In genomic region chr9:114039484-114039883, GRCh38 we compare ENCODE assay signal across 28 cellular contexts. TPM values are rescaled to one million over a fixed set of nuclear protein-coding genes. Genes with fewer than 3 reads are reported as not detected.
A peak's percentile ranks its signal among the peaks of the same experiment; 100 is the strongest.
DNase-seq lines count a peak whose midpoint lies in the region; ATAC-seq and TF ChIP-seq lines count a peak whose summit lies in the region.
"Had no signal": no experiment of that assay in that cellular context is flagged by ENCODE, and none has a peak within 500 bp of the region (broad histone marks: within the 10 kb centered on the region; RNA-seq: fewer than 3 reads in every experiment).

No MANE protein-coding gene starts in this region.

- no peak overlapping the region for H3K27ac ChIP-seq in sigmoid colon
- H3K27ac ChIP-seq: 22Rv1, BLaER1, HL-60 had no signal

- no peaks in the 10 kb centered on the region for H3K36me3 Mint-ChIP-seq in activated CD4-positive, alpha-beta T cell treated with anti-CD3 and anti-CD28 coated beads, Interleukin-2, amount 10 ng/mL, durations not matched to agents 24 days and 14 days (ENCODE audit: low read depth)
- no peaks in the 10 kb centered on the region for H3K36me3 Mint-ChIP-seq in activated CD8-positive, alpha-beta memory T cell treated with anti-CD3 and anti-CD28 coated beads, Interleukin-2, amount 10 ng/mL, durations not matched to agents 7 days and 5 days

- no peak for ATAC-seq in activated CD8-positive, alpha-beta memory T cell treated with anti-CD3 and anti-CD28 coated beads, Interleukin-2, amount 10 ng/mL, durations not matched to agents 7 days and 5 days
- ATAC-seq in left lobe of liver (no peak), HG03159 (IDR thresholded peaks at IDR 0.05; ENCODE audit: unreplicated experiment) (no peak), GM19328 (IDR thresholded peaks at IDR 0.05; ENCODE audit: unreplicated experiment) (no peak)
- ATAC-seq: GM23338, Panc1 had no signal

- 79 to 89% methylated on average over 5 of the region's 5 CpGs for WGBS in sigmoid colon, 2 donors

- H3K4me1 ChIP-seq in sigmoid colon = no peaks in the 10 kb centered on the region

- no peaks in the 10 kb centered on the region for H3K27me3 ChIP-seq in sigmoid colon
- H3K27me3 ChIP-seq: BLaER1 had no signal

- peaks cover 2% of the 10 kb centered on the region for H3K9me3 Mint-ChIP-seq in activated CD4-positive, alpha-beta T cell treated with anti-CD3 and anti-CD28 coated beads, Interleukin-2, amount 10 ng/mL, durations not matched to agents 24 days and 14 days
- no peaks in the 10 kb centered on the region for H3K9me3 Mint-ChIP-seq in activated CD8-positive, alpha-beta memory T cell treated with anti-CD3 and anti-CD28 coated beads, Interleukin-2, amount 10 ng/mL, durations not matched to agents 7 days and 5 days (ENCODE audit: low read depth)
- H3K9me3 Mint-ChIP-seq: CD4-positive, alpha-beta T cell; GM23338 had no signal

- TF ChIP-seq EP300 in sigmoid colon (IDR thresholded peaks at IDR 0.05) = no peak

- peaks cover 4% of the 10 kb centered on the region for H3K27me3 Mint-ChIP-seq in activated CD4-positive, alpha-beta T cell treated with anti-CD3 and anti-CD28 coated beads, Interleukin-2, amount 10 ng/mL, durations not matched to agents 24 days and 14 days
- H3K27me3 Mint-ChIP-seq in activated CD8-positive, alpha-beta memory T cell treated with anti-CD3 and anti-CD28 coated beads, Interleukin-2, amount 10 ng/mL, durations not matched to agents 7 days and 5 days = peaks cover 1% of the 10 kb centered on the region
- H3K27me3 Mint-ChIP-seq: CD4-positive, alpha-beta T cell had no signal

- peak; percentile 20 for DNase-seq in activated CD4-positive, alpha-beta T cell treated with anti-CD3 and anti-CD28 coated beads, Interleukin-2, amount 10 ng/mL, durations not matched to agents 24 days and 14 days
- DNase-seq in activated CD4-positive, alpha-beta T cell treated with anti-CD3 and anti-CD28 coated beads for 48 hours = no peak
- peak; percentile 4 for DNase-seq in activated CD8-positive, alpha-beta memory T cell treated with anti-CD3 and anti-CD28 coated beads, Interleukin-2, amount 10 ng/mL, durations not matched to agents 7 days and 5 days
- DNase-seq in left lobe of liver (ENCODE audit: low spot score) (peak; percentile 2), sigmoid colon (peak; percentile 32)
- no peak for DNase-seq in stimulated activated CD8-positive, alpha-beta memory T cell treated with anti-CD3 and anti-CD28 coated beads, Interleukin-4, amount 100 ng/mL, for 48 hours
- DNase-seq: ACHN; CD4-positive, alpha-beta T cell; COR-L47; DMS79; KG1; NCI-H1092 treated with DMSO at 0.1 percent for 48 hours; NCI-H146; NCI-H2029; NCI-H2171; NCI-H345; NCI-H524; NCI-H774; NK-92 treated with Interleukin-12 subunit alpha and Interleukin-12 subunit beta, amount 100 ng/mL, for 24 hours; SIG-M5 had no signal

- no peaks in the 10 kb centered on the region for H3K4me1 Mint-ChIP-seq in activated CD4-positive, alpha-beta T cell treated with anti-CD3 and anti-CD28 coated beads, Interleukin-2, amount 10 ng/mL, durations not matched to agents 24 days and 14 days
- no peaks in the 10 kb centered on the region for H3K4me1 Mint-ChIP-seq in activated CD8-positive, alpha-beta memory T cell treated with anti-CD3 and anti-CD28 coated beads, Interleukin-2, amount 10 ng/mL, durations not matched to agents 7 days and 5 days

- no peak overlapping the region for H3K4me3 Mint-ChIP-seq in activated CD4-positive, alpha-beta T cell treated with anti-CD3 and anti-CD28 coated beads, Interleukin-2, amount 10 ng/mL, durations not matched to agents 24 days and 14 days
- H3K4me3 Mint-ChIP-seq in activated CD8-positive, alpha-beta memory T cell treated with anti-CD3 and anti-CD28 coated beads, Interleukin-2, amount 10 ng/mL, durations not matched to agents 7 days and 5 days = no peak overlapping the region
- H3K4me3 Mint-ChIP-seq: CD4-positive, alpha-beta T cell; GM23338 had no signal

- H3K27ac Mint-ChIP-seq in activated CD4-positive, alpha-beta T cell treated with anti-CD3 and anti-CD28 coated beads, Interleukin-2, amount 10 ng/mL, durations not matched to agents 24 days and 14 days = no peak overlapping the region
- H3K27ac Mint-ChIP-seq in activated CD8-positive, alpha-beta memory T cell treated with anti-CD3 and anti-CD28 coated beads, Interleukin-2, amount 10 ng/mL, durations not matched to agents 7 days and 5 days = no peak overlapping the region
- H3K27ac Mint-ChIP-seq: CD4-positive, alpha-beta T cell; GM23338 had no signal

- H3K4me3 ChIP-seq in sigmoid colon = no peak overlapping the region
- H3K4me3 ChIP-seq: BLaER1, GM23338, HAP-1 had no signal

- H3K9me3 ChIP-seq in sigmoid colon = peaks cover 0 to 6% (median 0%) of the 10 kb centered on the region in 4 donors
- H3K9me3 ChIP-seq: HAP-1 had no signal

- no peak for TF ChIP-seq CTCF in sigmoid colon (IDR thresholded peaks at IDR 0.05)

- no peak for TF ChIP-seq POLR2A in sigmoid colon (IDR thresholded peaks at IDR 0.05)

- CTCF ChIA-PET in activated CD8-positive, alpha-beta memory T cell treated with anti-CD3 and anti-CD28 coated beads, Interleukin-2, amount 10 ng/mL, durations not matched to agents 7 days and 5 days (lab: Charles Lee) = interaction anchor here (0.6 kb wide), 1 partner anchor 46 kb away, joined by 3 read pairs; no protein-coding TSS in a partner anchor

- intact Hi-C loops in activated CD4-positive, alpha-beta T cell treated with anti-CD3 and anti-CD28 coated beads, Interleukin-2, amount 10 ng/mL, durations not matched to agents 24 days and 14 days (cut with micrococcal nuclease) = no loop called here
- intact Hi-C loops in sigmoid colon (cut with DNase I) = loop anchor here (10.0 kb wide), 1 partner anchor 355 kb away; no protein-coding TSS in a partner anchor

- H3K36me3 ChIP-seq in sigmoid colon = peaks cover 0 to 22% (median 6%) of the 10 kb centered on the region in 4 donors

RNA-seq across cellular contexts. Expression of gene AMBP, which starts 38.6 kb away (rescaled TPM):
- total RNA-seq in activated CD4-positive, alpha-beta T cell treated with anti-CD3 and anti-CD28 coated beads, Interleukin-2, amount 10 ng/mL, durations not matched to agents 24 days and 14 days = not detected in 2 replicates
- total RNA-seq in activated CD8-positive, alpha-beta memory T cell treated with anti-CD3 and anti-CD28 coated beads, Interleukin-2, amount 10 ng/mL, durations not matched to agents 7 days and 5 days = not detected
- total RNA-seq in left lobe of liver (6,364 TPM), sigmoid colon (not detected)
- under 1 TPM in 1 of 3 donors, not detected in 2; 0.66 TPM for polyA plus RNA-seq in sigmoid colon
- total RNA-seq: CD4-positive, alpha-beta T cell had no signal

RNA-seq across cellular contexts. Expression of gene KIF12, which starts 59.6 kb away (rescaled TPM):
- not detected in 2 replicates for total RNA-seq in activated CD4-positive, alpha-beta T cell treated with anti-CD3 and anti-CD28 coated beads, Interleukin-2, amount 10 ng/mL, durations not matched to agents 24 days and 14 days
- total RNA-seq in activated CD8-positive, alpha-beta memory T cell treated with anti-CD3 and anti-CD28 coated beads, Interleukin-2, amount 10 ng/mL, durations not matched to agents 7 days and 5 days = not detected
- 18.5 TPM for total RNA-seq in left lobe of liver
- total RNA-seq in sigmoid colon = 1 to 10 TPM in 1 of 4 donors, not detected in 3; 1.4 TPM
- polyA plus RNA-seq in sigmoid colon = 1 to 10 TPM; 2.5 to 6.9 (median 4.8) TPM
- total RNA-seq: CD4-positive, alpha-beta T cell had no signal

Comparison
In these comparisons a context has a peak if more than half of its experiments do, and no peak if none do; other contexts are left out.
1. DNase-seq: peak in activated CD4-positive, alpha-beta T cell treated with anti-CD3 and anti-CD28 coated beads, Interleukin-2, amount 10 ng/mL, durations not matched to agents 24 days and 14 days (single experiment), activated CD8-positive, alpha-beta memory T cell treated with anti-CD3 and anti-CD28 coated beads, Interleukin-2, amount 10 ng/mL, durations not matched to agents 7 days and 5 days (single experiment), left lobe of liver (single experiment) and sigmoid colon (single experiment); none in activated CD4-positive, alpha-beta T cell treated with anti-CD3 and anti-CD28 coated beads for 48 hours (single experiment) and stimulated activated CD8-positive, alpha-beta memory T cell treated with anti-CD3 and anti-CD28 coated beads, Interleukin-4, amount 100 ng/mL, for 48 hours (single experiment).
2. RNA of gene AMBP, which starts 38.6 kb away (total RNA-seq): 6,364 TPM in left lobe of liver (single experiment); not detected in activated CD4-positive, alpha-beta T cell treated with anti-CD3 and anti-CD28 coated beads, Interleukin-2, amount 10 ng/mL, durations not matched to agents 24 days and 14 days, not detected in activated CD8-positive, alpha-beta memory T cell treated with anti-CD3 and anti-CD28 coated beads, Interleukin-2, amount 10 ng/mL, durations not matched to agents 7 days and 5 days and not detected in sigmoid colon; every median in the first group is over 1,000 times any median in the second.